16 cellular contexts compared by ENCODE assay signal in genomic region chr5:106380736-106381135, GRCh38.
A peak's percentile ranks its signal among the peaks of the same experiment; 100 is the strongest.
DNase-seq lines count a peak whose midpoint lies in the region; ATAC-seq and TF ChIP-seq lines count a peak whose summit lies in the region.
"Had no signal": no experiment of that assay in that cellular context is flagged by ENCODE, and none has a peak within 500 bp of the region (broad histone marks: within the 10 kb centered on the region; RNA-seq: fewer than 3 reads in every experiment).

No MANE protein-coding gene starts in this region.

- dilution Hi-C loops in mammary epithelial cell (cut with HindIII; ENCODE audit: low sequenced_read_pairs) = no loop called here

- DNase-seq in AG20443 (ENCODE audit: low spot score) (peak; percentile 7), NCI-H446 treated with DMSO at 0.1 percent for 48 hours (lab: John Stamatoyannopoulos, UW) (peak; percentile 57), mammary epithelial cell (peak; percentile 74), iris pigment epithelial cell (ENCODE audit: low read depth) (peak; percentile 74), NCI-H524 (lab: John Stamatoyannopoulos, UW) (no peak)
- DNase-seq in stimulated activated naive CD4-positive, alpha-beta T cell (lab: John Stamatoyannopoulos, UW) = no peak
- no peak for DNase-seq in stimulated activated CD4-positive, alpha-beta T cell treated with anti-CD3 and anti-CD28 coated beads, Interleukin-1b, Interleukin-23, amount 100 ng/mL, for 48 hours
- no peak for DNase-seq in CD8-positive, alpha-beta T cell
- DNase-seq: activated CD4-positive, alpha-beta memory T cell treated with anti-CD3 and anti-CD28 coated beads, Interleukin-2, amount 10 ng/mL, durations not matched to agents 7 days and 5 days; aorta; Caco-2; effector CD4-positive, alpha-beta T cell; kidney; trophoblast cell had no signal

- ATAC-seq in CD8-positive, alpha-beta T cell = no peak
- ATAC-seq: activated T-helper 17 cell treated with anti-CD3 and anti-CD28 coated beads, Interleukin-2, amount 50 U/mL, for 72 hours; stimulated activated effector memory CD8-positive, alpha-beta T cell treated with anti-CD3 and anti-CD28 coated beads, Interleukin-12 subunit alpha, Interleukin-12 subunit beta, amount 100 ng/mL, for 72 hours had no signal

- WGBS in mammary epithelial cell (ENCODE audit: low coverage, missing lambda C conversion rate) = 71% methylated on average over 1 of the region's 1 CpG

- no peaks in the 10 kb centered on the region for H3K27me3 Mint-ChIP-seq in CD8-positive, alpha-beta T cell (ENCODE audit: low read depth)
- H3K27me3 Mint-ChIP-seq: activated CD4-positive, alpha-beta memory T cell treated with anti-CD3 and anti-CD28 coated beads, Interleukin-2, amount 10 ng/mL, durations not matched to agents 7 days and 5 days; activated T-helper 17 cell treated with anti-CD3 and anti-CD28 coated beads, Interleukin-2, amount 50 U/mL, for 72 hours had no signal

- CTCF ChIA-PET in mammary epithelial cell (lab: Charles Lee; ENCODE audit: low non-redundant PET) = no interaction called here
- CTCF ChIA-PET in CD8-positive, alpha-beta T cell (lab: Charles Lee) = no interaction called here

- H3K36me3 Mint-ChIP-seq in CD8-positive, alpha-beta T cell = no peaks in the 10 kb centered on the region
- H3K36me3 Mint-ChIP-seq: stimulated activated effector memory CD8-positive, alpha-beta T cell treated with anti-CD3 and anti-CD28 coated beads, Interleukin-12 subunit alpha, Interleukin-12 subunit beta, amount 100 ng/mL, for 72 hours had no signal

- peaks cover 8% of the 10 kb centered on the region for H3K4me1 ChIP-seq in mammary epithelial cell (ENCODE audit: insufficient read depth, low read length)
- H3K4me1 ChIP-seq in CD8-positive, alpha-beta T cell (ENCODE audit: insufficient read depth, low read length) = no peaks in the 10 kb centered on the region
- H3K4me1 ChIP-seq: Caco-2 had no signal

- no peak overlapping the region for H3K27ac Mint-ChIP-seq in CD8-positive, alpha-beta T cell
- H3K27ac Mint-ChIP-seq: activated CD4-positive, alpha-beta memory T cell treated with anti-CD3 and anti-CD28 coated beads, Interleukin-2, amount 10 ng/mL, durations not matched to agents 7 days and 5 days; activated T-helper 17 cell treated with anti-CD3 and anti-CD28 coated beads, Interleukin-2, amount 50 U/mL, for 72 hours; stimulated activated effector memory CD8-positive, alpha-beta T cell treated with anti-CD3 and anti-CD28 coated beads, Interleukin-12 subunit alpha, Interleukin-12 subunit beta, amount 100 ng/mL, for 72 hours had no signal

- H3K4me3 ChIP-seq in mammary epithelial cell (replicated peaks in 1 of 3; ENCODE audit: insufficient read depth in 1 of 3, low read depth in 2 of 3, low read length in 3 of 3) = no peak overlapping the region
- H3K4me3 ChIP-seq in CD8-positive, alpha-beta T cell (ENCODE audit: low read depth, low read length) = no peak overlapping the region

- H3K36me3 ChIP-seq in mammary epithelial cell (ENCODE audit: insufficient read depth, low read length) = no peaks in the 10 kb centered on the region
- no peaks in the 10 kb centered on the region for H3K36me3 ChIP-seq in CD8-positive, alpha-beta T cell (ENCODE audit: insufficient read depth, low read length)

- BruUV-seq in mammary epithelial cell (replicated peaks; lab: Mats Ljungman, UMichigan) = no TSS peak

- H3K79me2 ChIP-seq in mammary epithelial cell (ENCODE audit: insufficient read depth, low read length) = no peaks in the 10 kb centered on the region

- H3K9me3 Mint-ChIP-seq in CD8-positive, alpha-beta T cell = peaks cover 4% of the 10 kb centered on the region
- H3K9me3 Mint-ChIP-seq: activated T-helper 17 cell treated with anti-CD3 and anti-CD28 coated beads, Interleukin-2, amount 50 U/mL, for 72 hours had no signal

- H3K4me2 ChIP-seq in mammary epithelial cell (ENCODE audit: insufficient read depth, low read depth, low read length) = no peak overlapping the region

- H2AFZ ChIP-seq in mammary epithelial cell (ENCODE audit: low read depth, low read length) = peak overlapping the region; percentile 4

- no peak overlapping the region for H3K27ac ChIP-seq in mammary epithelial cell (ENCODE audit: insufficient read depth, low read depth, low read length)
- no peak overlapping the region for H3K27ac ChIP-seq in CD8-positive, alpha-beta T cell (ENCODE audit: low read depth, low read length)

- POLR2A ChIA-PET in CD8-positive, alpha-beta T cell (lab: Charles Lee) = no interaction called here

- H3K9ac ChIP-seq in mammary epithelial cell (ENCODE audit: insufficient read depth, low read length) = no peak overlapping the region

- H3K9me3 ChIP-seq in mammary epithelial cell (replicated peaks; ENCODE audit: insufficient read depth, low read length) = no peaks in the 10 kb centered on the region
- H3K9me3 ChIP-seq in CD8-positive, alpha-beta T cell (ENCODE audit: low read length) = no peaks in the 10 kb centered on the region
- H3K9me3 ChIP-seq: Caco-2 had no signal

- no peak overlapping the region for H3K4me3 Mint-ChIP-seq in CD8-positive, alpha-beta T cell
- H3K4me3 Mint-ChIP-seq: activated CD4-positive, alpha-beta memory T cell treated with anti-CD3 and anti-CD28 coated beads, Interleukin-2, amount 10 ng/mL, durations not matched to agents 7 days and 5 days; activated T-helper 17 cell treated with anti-CD3 and anti-CD28 coated beads, Interleukin-2, amount 50 U/mL, for 72 hours; stimulated activated effector memory CD8-positive, alpha-beta T cell treated with anti-CD3 and anti-CD28 coated beads, Interleukin-12 subunit alpha, Interleukin-12 subunit beta, amount 100 ng/mL, for 72 hours had no signal

- H3K4me1 Mint-ChIP-seq in CD8-positive, alpha-beta T cell (ENCODE audit: low read depth) = no peaks in the 10 kb centered on the region
- H3K4me1 Mint-ChIP-seq: activated CD4-positive, alpha-beta memory T cell treated with anti-CD3 and anti-CD28 coated beads, Interleukin-2, amount 10 ng/mL, durations not matched to agents 7 days and 5 days; activated T-helper 17 cell treated with anti-CD3 and anti-CD28 coated beads, Interleukin-2, amount 50 U/mL, for 72 hours; stimulated activated effector memory CD8-positive, alpha-beta T cell treated with anti-CD3 and anti-CD28 coated beads, Interleukin-12 subunit alpha, Interleukin-12 subunit beta, amount 100 ng/mL, for 72 hours had no signal

- H4K20me1 ChIP-seq in mammary epithelial cell (ENCODE audit: insufficient read depth, low read length) = no peaks in the 10 kb centered on the region

- peaks cover 13% of the 10 kb centered on the region for H3K27me3 ChIP-seq in mammary epithelial cell (ENCODE audit: insufficient read depth, low read length)
- no peaks in the 10 kb centered on the region for H3K27me3 ChIP-seq in CD8-positive, alpha-beta T cell (ENCODE audit: insufficient read depth, low read length)

- intact Hi-C loops in mammary epithelial cell (cut with micrococcal nuclease) = no loop called here
- intact Hi-C loops in CD8-positive, alpha-beta T cell (cut with DNase I, micrococcal nuclease) = no loop called here

- in situ Hi-C loops in mammary epithelial cell (cut with MboI; ENCODE audit: low sequenced_read_pairs in 2 of 2) = no loop called here

- TF ChIP-seq CTCF in mammary epithelial cell (conservative IDR thresholded peaks at IDR 0.05 in 1 of 2, IDR thresholded peaks at IDR 0.05 in 1 of 2; ENCODE audit: extremely low read depth in 1 of 2, insufficient read depth in 1 of 2, low read depth in 1 of 2, low read length in 2 of 2) = no peak
- no peak for TF ChIP-seq CTCF in CD8-positive, alpha-beta T cell (IDR thresholded peaks at IDR 0.05)

Comparison
In these comparisons a context has a peak if more than half of its experiments do, and no peak if none do; other contexts are left out.
1. DNase-seq: peak in AG20443 (single experiment), NCI-H446 treated with DMSO at 0.1 percent for 48 hours (single experiment), mammary epithelial cell (single experiment) and iris pigment epithelial cell (single experiment); none in NCI-H524 (0 of 2), stimulated activated naive CD4-positive, alpha-beta T cell (0 of 6), stimulated activated CD4-positive, alpha-beta T cell treated with anti-CD3 and anti-CD28 coated beads, Interleukin-1b, Interleukin-23, amount 100 ng/mL, for 48 hours (single experiment) and CD8-positive, alpha-beta T cell (0 of 7).